ENCODE assay signal across 8 cellular contexts in the genomic region with DNA sequence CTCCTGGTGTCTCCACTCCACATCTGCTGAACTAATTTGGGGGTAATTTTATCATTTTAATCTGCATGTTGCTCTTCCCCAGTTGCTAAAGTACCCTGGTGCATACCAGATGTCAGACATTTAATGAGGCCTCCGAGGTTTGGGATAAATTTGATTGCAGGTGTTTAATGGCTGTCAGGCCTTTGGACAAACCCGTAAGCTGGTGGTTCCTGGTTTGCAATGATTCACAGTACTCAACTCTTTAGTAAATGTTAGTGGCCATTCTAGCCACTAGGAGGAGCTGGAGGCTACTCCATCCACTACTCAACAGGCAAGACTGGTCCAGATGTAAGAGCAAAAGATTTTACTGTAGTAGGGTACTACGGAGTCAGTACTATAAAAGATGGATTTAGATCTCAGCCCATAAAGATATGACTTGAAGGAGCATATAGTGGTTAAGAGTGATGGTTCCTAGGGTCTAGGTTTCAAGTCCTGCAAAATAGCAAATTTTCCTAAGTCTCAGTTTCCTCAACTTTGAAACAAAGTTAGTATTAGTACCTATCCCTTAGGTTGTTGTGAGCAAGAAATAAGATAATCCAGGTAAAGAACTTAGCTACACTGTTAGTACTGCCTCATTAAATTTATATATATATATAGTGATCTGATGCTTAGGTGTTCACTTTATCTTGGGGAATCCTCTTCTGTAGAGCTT.
DNase-seq lines count a peak whose midpoint lies in the region; ATAC-seq lines count a peak whose summit lies in the region.

No MANE protein-coding gene starts in this region.

- H3K27me3 Mint-ChIP-seq in CD8-positive, alpha-beta memory T cell: no peaks in the 10 kb centered on the region
- no peaks in the 10 kb centered on the region for H3K27me3 Mint-ChIP-seq in activated CD4-positive, alpha-beta T cell treated with anti-CD3 and anti-CD28 coated beads for 36 hours

- peaks cover 25 to 40% (median 29%) of the 10 kb centered on the region in 3 donors for H3K4me1 Mint-ChIP-seq in CD8-positive, alpha-beta memory T cell
- peaks cover 27% of the 10 kb centered on the region for H3K4me1 Mint-ChIP-seq in activated CD4-positive, alpha-beta T cell treated with anti-CD3 and anti-CD28 coated beads for 36 hours

- H3K9me3 ChIP-seq in CD8-positive, alpha-beta memory T cell (ENCODE audit: low read length): no peaks in the 10 kb centered on the region
- H3K9me3 ChIP-seq in effector memory CD4-positive, alpha-beta T cell (ENCODE audit: control insufficient read depth, low read length): no peaks in the 10 kb centered on the region

- no peaks in the 10 kb centered on the region for H3K9me3 Mint-ChIP-seq in CD8-positive, alpha-beta memory T cell
- no peaks in the 10 kb centered on the region for H3K9me3 Mint-ChIP-seq in activated CD4-positive, alpha-beta T cell treated with anti-CD3 and anti-CD28 coated beads for 36 hours (ENCODE audit: low read depth)

- no peak overlapping the region for H3K4me3 Mint-ChIP-seq in CD8-positive, alpha-beta memory T cell
- no peak overlapping the region for H3K4me3 Mint-ChIP-seq in activated CD4-positive, alpha-beta T cell treated with anti-CD3 and anti-CD28 coated beads for 36 hours

- H3K27ac ChIP-seq in CD8-positive, alpha-beta memory T cell (ENCODE audit: low read depth, low read length): no peak overlapping the region
- H3K27ac ChIP-seq in effector memory CD4-positive, alpha-beta T cell (ENCODE audit: insufficient read depth, low read length, poor library complexity, severe bottlenecking): no peak overlapping the region

- ATAC-seq in GM19023 (IDR thresholded peaks at IDR 0.05; ENCODE audit: unreplicated experiment) (peak; percentile 97), HG03097 (IDR thresholded peaks at IDR 0.05; ENCODE audit: low FRiP score, unreplicated experiment) (peak; percentile 94)
- peak; percentile 97 for ATAC-seq in activated CD4-positive, alpha-beta T cell treated with anti-CD3 and anti-CD28 coated beads for 36 hours

- H3K36me3 Mint-ChIP-seq in CD8-positive, alpha-beta memory T cell: peaks cover 0 to 2% (median 0%) of the 10 kb centered on the region in 3 donors
- no peaks in the 10 kb centered on the region for H3K36me3 Mint-ChIP-seq in activated CD4-positive, alpha-beta T cell treated with anti-CD3 and anti-CD28 coated beads for 36 hours (ENCODE audit: low read depth)

- no peak overlapping the region for H3K4me3 ChIP-seq in CD8-positive, alpha-beta memory T cell (ENCODE audit: low read length)
- H3K4me3 ChIP-seq in effector memory CD4-positive, alpha-beta T cell (ENCODE audit: insufficient read depth, low read depth, low read length, poor library complexity, severe bottlenecking): no peak overlapping the region

- POLR2A ChIA-PET in CD8-positive, alpha-beta memory T cell (lab: Charles Lee): no interaction called here
- POLR2A ChIA-PET in activated CD4-positive, alpha-beta T cell treated with anti-CD3 and anti-CD28 coated beads for 36 hours (lab: Charles Lee): interaction anchor here (0.5 kb wide), 1 partner anchor 267 kb away, joined by 10 read pairs; no protein-coding TSS in a partner anchor

- CTCF ChIA-PET in CD8-positive, alpha-beta memory T cell (lab: Charles Lee): interaction anchor here (0.7 to 3.2 kb wide), 16 partner anchors 8 to 893 kb away, joined by 3 to 9 read pairs (median 4); partner anchors contain the start of gene PLPPR5
- CTCF ChIA-PET in activated CD4-positive, alpha-beta T cell treated with anti-CD3 and anti-CD28 coated beads for 36 hours (lab: Charles Lee): interaction anchor here (0.6 to 3.0 kb wide), 39 partner anchors 9 to 900 kb away, joined by 3 to 25 read pairs (median 3); no protein-coding TSS in a partner anchor

- H3K36me3 ChIP-seq in CD8-positive, alpha-beta memory T cell (ENCODE audit: insufficient read depth, low read length): no peaks in the 10 kb centered on the region
- H3K36me3 ChIP-seq in effector memory CD4-positive, alpha-beta T cell (ENCODE audit: control insufficient read depth, insufficient read depth, low read length): no peaks in the 10 kb centered on the region

- H3K4me1 ChIP-seq in CD8-positive, alpha-beta memory T cell (ENCODE audit: insufficient read depth, low read length): peaks cover 20% of the 10 kb centered on the region
- H3K4me1 ChIP-seq in effector memory CD4-positive, alpha-beta T cell (ENCODE audit: control insufficient read depth, insufficient read depth, low read length, poor library complexity, severe bottlenecking): peaks cover 10% of the 10 kb centered on the region

- peak; percentile 3 to 66 (median 60) for DNase-seq in CD8-positive, alpha-beta memory T cell
- DNase-seq in NCI-H226 (peak; percentile 47), midbrain (lab: John Stamatoyannopoulos, UW) (peak; percentile 55), stromal cell of bone marrow (ENCODE audit: low read depth) (peak; percentile 55)
- peak; percentile 61 for DNase-seq in activated CD4-positive, alpha-beta T cell treated with anti-CD3 and anti-CD28 coated beads for 36 hours
- DNase-seq in effector memory CD4-positive, alpha-beta T cell: peak; percentile 9 to 29 (median 12)

- intact Hi-C loops in activated CD4-positive, alpha-beta T cell treated with anti-CD3 and anti-CD28 coated beads for 36 hours (cut with DNase I, micrococcal nuclease): loop anchor here in 1 of 2 experiments (1.0 to 10.0 kb wide), 2 partner anchors 380 to 687 kb away; no protein-coding TSS in a partner anchor

- H3K27me3 ChIP-seq in CD8-positive, alpha-beta memory T cell (ENCODE audit: insufficient read depth, low read length, poor library complexity, severe bottlenecking): no peaks in the 10 kb centered on the region
- no peaks in the 10 kb centered on the region for H3K27me3 ChIP-seq in effector memory CD4-positive, alpha-beta T cell (replicated peaks; ENCODE audit: control insufficient read depth, insufficient read depth, low read length, poor library complexity, severe bottlenecking)

- peak overlapping the region in 2 of 8 donors; percentile 34 to 79 for H3K27ac Mint-ChIP-seq in CD8-positive, alpha-beta memory T cell
- no peak overlapping the region for H3K27ac Mint-ChIP-seq in activated CD4-positive, alpha-beta T cell treated with anti-CD3 and anti-CD28 coated beads for 36 hours
